31 cellular contexts compared by ENCODE assay signal in the genomic region with DNA sequence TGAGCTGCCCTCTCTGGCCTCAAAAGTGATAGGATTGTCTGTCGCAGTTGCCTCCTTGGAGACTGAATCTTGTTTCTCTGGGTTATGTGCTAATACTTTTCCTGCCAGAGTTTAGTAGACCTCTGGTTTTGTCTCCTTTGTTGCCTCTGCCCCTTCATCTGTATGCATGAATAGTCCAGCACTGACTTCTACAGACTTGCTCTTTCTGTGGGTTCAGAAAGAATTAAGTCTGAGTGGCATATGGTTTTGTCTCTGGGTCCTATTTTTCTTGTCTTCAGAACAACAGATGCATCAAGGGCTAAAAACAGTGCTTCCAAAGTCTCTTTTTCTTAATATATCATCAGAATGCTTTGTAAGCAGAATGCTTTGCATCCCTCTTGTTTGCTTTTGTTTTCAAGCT.
"Had no signal": no experiment of that assay in that cellular context is flagged by ENCODE, and none has a peak within 500 bp of the region (broad histone marks: within the 10 kb centered on the region; RNA-seq: fewer than 3 reads in every experiment).

No MANE protein-coding gene starts in this region.

- H3K4me1 Mint-ChIP-seq: activated B cell treated with CpG ODN at 0.5 μM for 24 hours; activated CD8-positive, alpha-beta memory T cell treated with anti-CD3 and anti-CD28 coated beads, Interleukin-2, amount 10 ng/mL, durations not matched to agents 7 days and 5 days; central memory CD8-positive, alpha-beta T cell; stimulated activated memory B cell treated with anti-CD40 and anti-IgM and Interleukin-4, amounts not matched to agents 10 μg/mL and 1 μg/mL and 100 μg/mL, for 72 hours; stimulated activated naive CD8-positive, alpha-beta T cell treated with anti-CD3 and anti-CD28 coated beads, Interleukin-15, amount 100 ng/mL, for 72 hours had no signal

- H3K27ac ChIP-seq: gastrocnemius medialis, hepatocyte, left lung, lower lobe of right lung, sigmoid colon, vagina had no signal

- H3K27me3 Mint-ChIP-seq: activated naive CD4-positive, alpha-beta T cell treated with anti-CD3 and anti-CD28 coated beads, Interleukin-2, amount 50 U/mL, for 24 hours; dendritic cell treated with granulocyte-macrophage colony-stimulating factor and Interleukin-4, amounts not matched to agents 40 ng/mL and 50 ng/mL, for 4 days had no signal

- ATAC-seq: activated CD8-positive, alpha-beta memory T cell treated with anti-CD3 and anti-CD28 coated beads, Interleukin-2, amount 10 ng/mL, durations not matched to agents 7 days and 5 days; activated CD8-positive, alpha-beta T cell treated with anti-CD3 and anti-CD28 coated beads, Interleukin-2, amount 10 ng/mL, durations not matched to agents 7 days and 5 days; activated naive CD8-positive, alpha-beta T cell treated with anti-CD3 and anti-CD28 coated beads, Interleukin-2, amount 50 U/mL, for 24 hours; gastrocnemius medialis; mucosa of descending colon; natural killer cell treated with Interleukin-12 subunit alpha and Interleukin-12 subunit beta and Interleukin-15 and Interleukin-18, amount 100 ng/mL, for 72 hours; stimulated activated memory B cell treated with anti-CD40 and anti-IgM and Interleukin-4, amounts not matched to agents 10 μg/mL and 1 μg/mL and 100 μg/mL, for 72 hours; stimulated activated naive CD8-positive, alpha-beta T cell treated with anti-CD3 and anti-CD28 coated beads, Interleukin-15, amount 100 ng/mL, for 72 hours had no signal

- H3K27ac Mint-ChIP-seq: activated B cell treated with CpG ODN at 0.5 μM for 24 hours; activated CD8-positive, alpha-beta memory T cell treated with anti-CD3 and anti-CD28 coated beads, Interleukin-2, amount 10 ng/mL, durations not matched to agents 7 days and 5 days; activated CD8-positive, alpha-beta T cell treated with anti-CD3 and anti-CD28 coated beads, Interleukin-2, amount 10 ng/mL, durations not matched to agents 7 days and 5 days; activated naive CD8-positive, alpha-beta T cell treated with anti-CD3 and anti-CD28 coated beads, Interleukin-2, amount 50 U/mL, for 24 hours; activated T-helper 2 cell treated with anti-CD3 and anti-CD28 coated beads, Interferon-gamma antibody, Interleukin-2, Interleukin-4, amounts not matched to agents 10 μg/mL and 5 μg/mL and 100 μg/mL, durations not matched to agents 14 hours and 24 hours and 36 hours; dendritic cell treated with granulocyte-macrophage colony-stimulating factor and Interleukin-4, amounts not matched to agents 40 ng/mL and 50 ng/mL, for 4 days; natural killer cell treated with Interleukin-12 subunit alpha and Interleukin-12 subunit beta and Interleukin-15 and Interleukin-18, amount 100 ng/mL, for 72 hours; stimulated activated memory B cell treated with anti-CD40 and anti-IgM and Interleukin-4, amounts not matched to agents 10 μg/mL and 1 μg/mL and 100 μg/mL, for 72 hours; stimulated activated naive CD8-positive, alpha-beta T cell treated with anti-CD3 and anti-CD28 coated beads, Interleukin-15, amount 100 ng/mL, for 72 hours; T-helper 2 cell treated with Interferon-gamma antibody and Interleukin-4, amounts not matched to agents 5 μg/mL and 100 μg/mL, for 36 hours had no signal

- H3K27me3 ChIP-seq: gastrocnemius medialis, hepatocyte, left lung, sigmoid colon, upper lobe of left lung, vagina had no signal

- H3K36me3 Mint-ChIP-seq: activated CD8-positive, alpha-beta memory T cell treated with anti-CD3 and anti-CD28 coated beads, Interleukin-2, amount 10 ng/mL, durations not matched to agents 7 days and 5 days; activated naive CD4-positive, alpha-beta T cell treated with anti-CD3 and anti-CD28 coated beads, Interleukin-2, amount 50 U/mL, for 24 hours; natural killer cell treated with Interleukin-12 subunit alpha and Interleukin-12 subunit beta and Interleukin-15 and Interleukin-18, amount 100 ng/mL, for 72 hours; stimulated activated memory B cell treated with anti-CD40 and anti-IgM and Interleukin-4, amounts not matched to agents 10 μg/mL and 1 μg/mL and 100 μg/mL, for 72 hours had no signal

- H3K9me3 Mint-ChIP-seq: activated B cell treated with CpG ODN at 0.5 μM for 24 hours; activated naive CD4-positive, alpha-beta T cell treated with anti-CD3 and anti-CD28 coated beads, Interleukin-2, amount 50 U/mL, for 24 hours; activated naive CD8-positive, alpha-beta T cell treated with anti-CD3 and anti-CD28 coated beads, Interleukin-2, amount 50 U/mL, for 24 hours; activated T-helper 2 cell treated with anti-CD3 and anti-CD28 coated beads, Interferon-gamma antibody, Interleukin-2, Interleukin-4, amounts not matched to agents 10 μg/mL and 5 μg/mL and 100 μg/mL, durations not matched to agents 14 hours and 24 hours and 36 hours; central memory CD8-positive, alpha-beta T cell; natural killer cell treated with Interleukin-12 subunit alpha and Interleukin-12 subunit beta and Interleukin-15 and Interleukin-18, amount 100 ng/mL, for 72 hours; stimulated activated memory B cell treated with anti-CD40 and anti-IgM and Interleukin-4, amounts not matched to agents 10 μg/mL and 1 μg/mL and 100 μg/mL, for 72 hours; stimulated activated naive CD8-positive, alpha-beta T cell treated with anti-CD3 and anti-CD28 coated beads, Interleukin-15, amount 100 ng/mL, for 72 hours; T-helper 2 cell treated with Interferon-gamma antibody and Interleukin-4, amounts not matched to agents 5 μg/mL and 100 μg/mL, for 36 hours had no signal

- H3K36me3 ChIP-seq: vagina had no signal

- H3K9me3 ChIP-seq: gastrocnemius medialis, left lung, lower lobe of right lung, mucosa of descending colon, sigmoid colon, upper lobe of left lung, vagina had no signal

- H3K4me1 ChIP-seq: left lung, sigmoid colon, vagina had no signal

- H3K4me3 ChIP-seq: gastrocnemius medialis, hepatocyte, left lung, lower lobe of right lung, mucosa of descending colon, sigmoid colon, upper lobe of left lung, vagina had no signal

- H3K4me3 Mint-ChIP-seq: activated B cell treated with CpG ODN at 0.5 μM for 24 hours; activated CD8-positive, alpha-beta memory T cell treated with anti-CD3 and anti-CD28 coated beads, Interleukin-2, amount 10 ng/mL, durations not matched to agents 7 days and 5 days; activated CD8-positive, alpha-beta T cell treated with anti-CD3 and anti-CD28 coated beads, Interleukin-2, amount 10 ng/mL, durations not matched to agents 7 days and 5 days; activated naive CD4-positive, alpha-beta T cell treated with anti-CD3 and anti-CD28 coated beads, Interleukin-2, amount 50 U/mL, for 24 hours; activated naive CD8-positive, alpha-beta T cell treated with anti-CD3 and anti-CD28 coated beads, Interleukin-2, amount 50 U/mL, for 24 hours; central memory CD8-positive, alpha-beta T cell; dendritic cell treated with granulocyte-macrophage colony-stimulating factor and Interleukin-4, amounts not matched to agents 40 ng/mL and 50 ng/mL, for 4 days; natural killer cell treated with Interleukin-12 subunit alpha and Interleukin-12 subunit beta and Interleukin-15 and Interleukin-18, amount 100 ng/mL, for 72 hours; stimulated activated memory B cell treated with anti-CD40 and anti-IgM and Interleukin-4, amounts not matched to agents 10 μg/mL and 1 μg/mL and 100 μg/mL, for 72 hours; stimulated activated naive CD8-positive, alpha-beta T cell treated with anti-CD3 and anti-CD28 coated beads, Interleukin-15, amount 100 ng/mL, for 72 hours; T-helper 2 cell treated with Interferon-gamma antibody and Interleukin-4, amounts not matched to agents 5 μg/mL and 100 μg/mL, for 36 hours had no signal

- DNase-seq: activated B cell treated with CpG ODN at 0.5 μM for 24 hours; activated CD4-positive, alpha-beta T cell treated with anti-CD3 and anti-CD28 coated beads, Interleukin-2, amount 50 U/mL, for 1 hour; activated CD8-positive, alpha-beta memory T cell treated with anti-CD3 and anti-CD28 coated beads, Interleukin-2, amount 10 ng/mL, durations not matched to agents 7 days and 5 days; activated CD8-positive, alpha-beta T cell treated with anti-CD3 and anti-CD28 coated beads, Interleukin-2, amount 10 ng/mL, durations not matched to agents 7 days and 5 days; activated naive CD8-positive, alpha-beta T cell treated with anti-CD3 and anti-CD28 coated beads, Interleukin-2, amount 50 U/mL, for 24 hours; activated T-cell treated with anti-CD3 and anti-CD28 coated beads, Interleukin-2, amount 50 U/mL, for 48 hours; amygdala; effector CD4-positive, alpha-beta T cell; gastrocnemius medialis; left lung; lower lobe of right lung; mucosa of descending colon; occipital lobe; posterior cingulate gyrus; sigmoid colon; small intestine; stimulated activated CD4-positive, alpha-beta T cell treated with anti-CD3 and anti-CD28 coated beads, Interleukin-4, amount 100 ng/mL, for 4 hours; stimulated activated CD8-positive, alpha-beta memory T cell treated with anti-CD3 and anti-CD28 coated beads, Interleukin-4, amount 100 ng/mL, for 48 hours; stimulated activated naive CD8-positive, alpha-beta T cell treated with anti-CD3 and anti-CD28 coated beads, Interleukin-15, amount 100 ng/mL, for 72 hours; substantia nigra; T-helper 1 cell; upper lobe of left lung had no signal
